ENCODE assay signal across 8 cellular contexts in genomic region chr7:105806592-105807266, GRCh38.
DNase-seq lines count a peak whose midpoint lies in the region; ATAC-seq and TF ChIP-seq lines count a peak whose summit lies in the region.

No MANE protein-coding gene starts in this region.

- no peaks in the 10 kb centered on the region for H3K27me3 ChIP-seq in SJSA1 (replicated peaks)
- H3K27me3 ChIP-seq in lower lobe of right lung (ENCODE audit: low read depth) = no peaks in the 10 kb centered on the region

- H3K27ac Mint-ChIP-seq in activated naive CD4-positive, alpha-beta T cell treated with anti-CD3 and anti-CD28 coated beads for 36 hours = peak overlapping the region; percentile 40

- peaks cover 3% of the 10 kb centered on the region for H3K27me3 Mint-ChIP-seq in activated naive CD4-positive, alpha-beta T cell treated with anti-CD3 and anti-CD28 coated beads for 36 hours (ENCODE audit: low read depth)

- no peak for TF ChIP-seq CTCF in GM12865 (IDR thresholded peaks at IDR 0.05; ENCODE audit: insufficient read depth, low read depth, low read length, missing control alignments)
- TF ChIP-seq CTCF in lower lobe of right lung (IDR thresholded peaks at IDR 0.05) = no peak

- intact Hi-C loops in activated naive CD4-positive, alpha-beta T cell treated with anti-CD3 and anti-CD28 coated beads for 36 hours (cut with micrococcal nuclease) = loop anchor here (2.0 to 5.0 kb wide), 7 partner anchors 274 to 911 kb away; partner anchors contain the start of genes KMT2E and RINT1
- intact Hi-C loops in lower lobe of right lung (cut with DNase I) = no loop called here

- H3K36me3 ChIP-seq in SJSA1 (no peaks in the 10 kb centered on the region), lower lobe of right lung (no peaks in the 10 kb centered on the region)

- H3K4me1 ChIP-seq in SJSA1 (replicated peaks) (peaks cover 22% of the 10 kb centered on the region), lower lobe of right lung (peaks cover 6% of the 10 kb centered on the region)

- H3K27ac ChIP-seq in SJSA1 (no peak overlapping the region), lower lobe of right lung (no peak overlapping the region)

- CTCF ChIA-PET in activated naive CD4-positive, alpha-beta T cell treated with anti-CD3 and anti-CD28 coated beads for 36 hours (lab: Charles Lee) = interaction anchor here (0.6 to 2.4 kb wide), 6 partner anchors 8 to 218 kb away, joined by 3 to 7 read pairs (median 3); no protein-coding TSS in a partner anchor

- no peaks in the 10 kb centered on the region for H3K9me3 ChIP-seq in SJSA1 (replicated peaks)
- no peaks in the 10 kb centered on the region for H3K9me3 ChIP-seq in lower lobe of right lung

- peak; percentile 84 for DNase-seq in GM12865 (ENCODE audit: low read depth)
- peak; percentile 27 to 58 for DNase-seq in SJSA1 (ENCODE audit: low read depth in 1 of 2, low spot score in 2 of 2)
- DNase-seq in activated naive CD4-positive, alpha-beta T cell treated with anti-CD3 and anti-CD28 coated beads for 36 hours = peak; percentile 90
- DNase-seq in lower lobe of right lung = no peak
- peak; percentile 36 for DNase-seq in superior temporal gyrus (ENCODE audit: extremely low spot score)
- DNase-seq in NCI-H146 (lab: John Stamatoyannopoulos, UW) = no peak
- no peak for DNase-seq in NCI-H2029 (lab: John Stamatoyannopoulos, UW)

- H3K36me3 Mint-ChIP-seq in activated naive CD4-positive, alpha-beta T cell treated with anti-CD3 and anti-CD28 coated beads for 36 hours (ENCODE audit: low read depth) = no peaks in the 10 kb centered on the region

- ATAC-seq in HG02763 (IDR thresholded peaks at IDR 0.05; ENCODE audit: unreplicated experiment) (peak; percentile 28), lower lobe of right lung (peak; percentile 45 to 50)

- peaks cover 60% of the 10 kb centered on the region for H3K4me1 Mint-ChIP-seq in activated naive CD4-positive, alpha-beta T cell treated with anti-CD3 and anti-CD28 coated beads for 36 hours (ENCODE audit: low read depth)

- H3K9me3 Mint-ChIP-seq in activated naive CD4-positive, alpha-beta T cell treated with anti-CD3 and anti-CD28 coated beads for 36 hours = no peaks in the 10 kb centered on the region

- H3K4me3 Mint-ChIP-seq in activated naive CD4-positive, alpha-beta T cell treated with anti-CD3 and anti-CD28 coated beads for 36 hours = peak overlapping the region; percentile 7

- H3K4me3 ChIP-seq in GM12865 (ENCODE audit: low read depth, low read length) (no peak overlapping the region), SJSA1 (no peak overlapping the region), lower lobe of right lung (no peak overlapping the region)

Comparison
In these comparisons a context has a peak if more than half of its experiments do, and no peak if none do; other contexts are left out.
1. DNase-seq: peak in GM12865 (single experiment), SJSA1 (2 of 2), activated naive CD4-positive, alpha-beta T cell treated with anti-CD3 and anti-CD28 coated beads for 36 hours (single experiment) and superior temporal gyrus (single experiment); none in lower lobe of right lung (single experiment), NCI-H146 (single experiment) and NCI-H2029 (single experiment).